Comparison of ENCODE assay signal across 1 cellular context in the genomic region with DNA sequence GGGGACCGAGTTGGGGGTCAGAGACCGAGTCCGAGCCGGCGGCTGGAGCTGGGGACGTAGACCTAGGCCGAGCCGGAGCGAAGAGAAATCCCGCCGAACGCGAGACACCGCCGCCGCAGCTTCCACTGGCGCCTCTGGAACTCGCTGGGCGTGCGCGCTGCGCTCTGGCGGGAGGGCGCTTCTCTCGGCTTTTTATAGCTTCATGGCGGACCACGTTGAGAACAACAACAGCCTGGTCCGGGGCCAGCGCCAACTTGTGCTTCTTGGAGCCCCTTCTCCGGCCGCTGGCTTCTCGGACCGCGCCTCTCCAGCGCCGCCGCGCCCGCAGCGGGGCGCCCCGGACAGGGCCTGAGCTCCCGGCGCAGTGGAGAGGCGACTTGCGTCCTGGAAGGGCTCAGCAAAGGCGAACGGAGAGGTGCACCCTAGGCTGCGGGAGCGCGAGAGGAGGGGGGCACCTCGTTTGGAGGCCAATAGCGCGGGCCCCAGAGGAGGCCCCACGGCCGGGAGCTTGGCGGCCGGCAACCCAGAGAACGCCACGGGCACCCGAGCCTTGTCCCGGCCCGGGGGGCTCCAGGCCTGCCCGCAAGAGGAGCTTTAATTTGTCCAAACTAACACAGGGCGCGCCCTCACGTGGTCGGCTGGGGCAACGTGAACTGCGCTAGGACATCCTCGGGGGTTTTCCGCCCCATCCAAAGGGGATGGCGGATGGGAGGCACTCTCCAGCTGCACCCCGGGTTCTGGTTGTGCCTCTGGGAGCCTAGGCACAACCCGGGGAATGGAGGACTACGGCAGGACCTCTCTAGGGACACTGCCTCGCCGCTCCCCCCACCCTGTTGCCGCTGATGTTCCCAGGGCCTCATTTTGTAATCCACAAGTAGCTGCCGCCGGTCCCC.
TF ChIP-seq lines count a peak whose summit lies in the region.

No MANE protein-coding gene starts in this region.

TF ChIP-seq in GM12878, 131 proteins besides CTCF, POLR2A, EP300 and RAD21 (continued from another document and continues in another):
- TF ChIP-seq, protein P1, sequence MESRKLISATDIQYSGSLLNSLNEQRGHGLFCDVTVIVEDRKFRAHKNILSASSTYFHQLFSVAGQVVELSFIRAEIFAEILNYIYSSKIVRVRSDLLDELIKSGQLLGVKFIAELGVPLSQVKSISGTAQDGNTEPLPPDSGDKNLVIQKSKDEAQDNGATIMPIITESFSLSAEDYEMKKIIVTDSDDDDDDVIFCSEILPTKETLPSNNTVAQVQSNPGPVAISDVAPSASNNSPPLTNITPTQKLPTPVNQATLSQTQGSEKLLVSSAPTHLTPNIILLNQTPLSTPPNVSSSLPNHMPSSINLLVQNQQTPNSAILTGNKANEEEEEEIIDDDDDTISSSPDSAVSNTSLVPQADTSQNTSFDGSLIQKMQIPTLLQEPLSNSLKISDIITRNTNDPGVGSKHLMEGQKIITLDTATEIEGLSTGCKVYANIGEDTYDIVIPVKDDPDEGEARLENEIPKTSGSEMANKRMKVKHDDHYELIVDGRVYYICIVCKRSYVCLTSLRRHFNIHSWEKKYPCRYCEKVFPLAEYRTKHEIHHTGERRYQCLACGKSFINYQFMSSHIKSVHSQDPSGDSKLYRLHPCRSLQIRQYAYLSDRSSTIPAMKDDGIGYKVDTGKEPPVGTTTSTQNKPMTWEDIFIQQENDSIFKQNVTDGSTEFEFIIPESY (IDR thresholded peaks at IDR 0.05) = no peak
- TF ChIP-seq, protein P2, sequence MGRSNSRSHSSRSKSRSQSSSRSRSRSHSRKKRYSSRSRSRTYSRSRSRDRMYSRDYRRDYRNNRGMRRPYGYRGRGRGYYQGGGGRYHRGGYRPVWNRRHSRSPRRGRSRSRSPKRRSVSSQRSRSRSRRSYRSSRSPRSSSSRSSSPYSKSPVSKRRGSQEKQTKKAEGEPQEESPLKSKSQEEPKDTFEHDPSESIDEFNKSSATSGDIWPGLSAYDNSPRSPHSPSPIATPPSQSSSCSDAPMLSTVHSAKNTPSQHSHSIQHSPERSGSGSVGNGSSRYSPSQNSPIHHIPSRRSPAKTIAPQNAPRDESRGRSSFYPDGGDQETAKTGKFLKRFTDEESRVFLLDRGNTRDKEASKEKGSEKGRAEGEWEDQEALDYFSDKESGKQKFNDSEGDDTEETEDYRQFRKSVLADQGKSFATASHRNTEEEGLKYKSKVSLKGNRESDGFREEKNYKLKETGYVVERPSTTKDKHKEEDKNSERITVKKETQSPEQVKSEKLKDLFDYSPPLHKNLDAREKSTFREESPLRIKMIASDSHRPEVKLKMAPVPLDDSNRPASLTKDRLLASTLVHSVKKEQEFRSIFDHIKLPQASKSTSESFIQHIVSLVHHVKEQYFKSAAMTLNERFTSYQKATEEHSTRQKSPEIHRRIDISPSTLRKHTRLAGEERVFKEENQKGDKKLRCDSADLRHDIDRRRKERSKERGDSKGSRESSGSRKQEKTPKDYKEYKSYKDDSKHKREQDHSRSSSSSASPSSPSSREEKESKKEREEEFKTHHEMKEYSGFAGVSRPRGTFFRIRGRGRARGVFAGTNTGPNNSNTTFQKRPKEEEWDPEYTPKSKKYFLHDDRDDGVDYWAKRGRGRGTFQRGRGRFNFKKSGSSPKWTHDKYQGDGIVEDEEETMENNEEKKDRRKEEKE (IDR thresholded peaks at IDR 0.05) = no peak
- TF ChIP-seq, protein P3, sequence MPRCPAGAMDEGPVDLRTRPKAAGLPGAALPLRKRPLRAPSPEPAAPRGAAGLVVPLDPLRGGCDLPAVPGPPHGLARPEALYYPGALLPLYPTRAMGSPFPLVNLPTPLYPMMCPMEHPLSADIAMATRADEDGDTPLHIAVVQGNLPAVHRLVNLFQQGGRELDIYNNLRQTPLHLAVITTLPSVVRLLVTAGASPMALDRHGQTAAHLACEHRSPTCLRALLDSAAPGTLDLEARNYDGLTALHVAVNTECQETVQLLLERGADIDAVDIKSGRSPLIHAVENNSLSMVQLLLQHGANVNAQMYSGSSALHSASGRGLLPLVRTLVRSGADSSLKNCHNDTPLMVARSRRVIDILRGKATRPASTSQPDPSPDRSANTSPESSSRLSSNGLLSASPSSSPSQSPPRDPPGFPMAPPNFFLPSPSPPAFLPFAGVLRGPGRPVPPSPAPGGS (IDR thresholded peaks at IDR 0.05; ENCODE audit: borderline replicate concordance, insufficient read depth, low read depth, low read length, poor library complexity, severe bottlenecking) = no peak
- TF ChIP-seq TARDBP (IDR thresholded peaks at IDR 0.05; ENCODE audit: borderline replicate concordance) (no peak), BCL11A (IDR thresholded peaks at IDR 0.05; ENCODE audit: low read depth, low read length) (no peak), SREBF2 (IDR thresholded peaks at IDR 0.05; ENCODE audit: low read length) (no peak), ZNF207 (IDR thresholded peaks at IDR 0.05; ENCODE audit: borderline replicate concordance) (0 out of 2 replicates have a peak, but pooled peaks have one; percentile 54), JUND (IDR thresholded peaks at IDR 0.05; ENCODE audit: low read depth, low read length) (no peak), RCOR1 (conservative IDR thresholded peaks at IDR 0.05; ENCODE audit: low read depth, low read length) (0 out of 2 replicates have a peak, but pooled peaks have one; percentile 53), IRF4 (IDR thresholded peaks at IDR 0.05; ENCODE audit: low read depth, low read length) (peak; percentile 19; the same call in 1 of the 2 replicates), ETV6 (conservative IDR thresholded peaks at IDR 0.05 in 1 of 2, IDR thresholded peaks at IDR 0.05 in 1 of 2; ENCODE audit: borderline replicate concordance in 1 of 2, low read depth in 1 of 2) (no peak), NR2C2 (IDR thresholded peaks at IDR 0.05; ENCODE audit: borderline replicate concordance, control insufficient read depth, insufficient read length, low read depth) (no peak), CBX3 (IDR thresholded peaks at IDR 0.05; ENCODE audit: borderline replicate concordance, low read depth) (no peak), DPF2 (IDR thresholded peaks at IDR 0.05) (no peak; the same call in 1 of the 2 replicates), SMAD5 (IDR thresholded peaks at IDR 0.05; ENCODE audit: low read depth) (peak; percentile 95), STAT1 (conservative IDR thresholded peaks at IDR 0.05) (no peak), HDAC6 (IDR thresholded peaks at IDR 0.05; ENCODE audit: unreplicated experiment) (peak; percentile 96), CHD4 (IDR thresholded peaks at IDR 0.05) (no peak), ZNF217 (IDR thresholded peaks at IDR 0.05) (no peak), ZNF274 (IDR thresholded peaks at IDR 0.05; ENCODE audit: insufficient read depth, insufficient read length) (no peak), SMARCA5 (IDR thresholded peaks at IDR 0.05) (no peak; the same call in 1 of the 2 replicates), RELA (IDR thresholded peaks at IDR 0.05; ENCODE audit: borderline replicate concordance, partially characterized antibody) (peak; percentile 46), POU2F2 (IDR thresholded peaks at IDR 0.05; ENCODE audit: borderline replicate concordance, low read depth, low read length) (peak; percentile 98), ZZZ3 (IDR thresholded peaks at IDR 0.05; ENCODE audit: control insufficient read depth, insufficient read length, low read depth) (no peak), JUNB (IDR thresholded peaks at IDR 0.05) (no peak), CHD2 (IDR thresholded peaks at IDR 0.05; ENCODE audit: borderline replicate concordance, low read depth, low read length) (peak; percentile 85), EED (IDR thresholded peaks at IDR 0.05; ENCODE audit: low read depth) (no peak), ZBED1 (IDR thresholded peaks at IDR 0.05; ENCODE audit: borderline replicate concordance) (no peak), PAX8 (IDR thresholded peaks at IDR 0.05) (no peak), SIN3A (IDR thresholded peaks at IDR 0.05; ENCODE audit: low read depth, low read length) (peak; percentile 83; the same call in 1 of the 2 replicates), SUZ12 (IDR thresholded peaks at IDR 0.05; ENCODE audit: unreplicated experiment) (no peak), NFIC (IDR thresholded peaks at IDR 0.05; ENCODE audit: low read depth, low read length) (no peak), SIX5 (IDR thresholded peaks at IDR 0.05; ENCODE audit: low read depth, low read length, severe bottlenecking) (no peak), SREBF1 (IDR thresholded peaks at IDR 0.05; ENCODE audit: low read length) (no peak), FOXK2 (IDR thresholded peaks at IDR 0.05) (peak; percentile 96), SPI1 (IDR thresholded peaks at IDR 0.05; ENCODE audit: borderline replicate concordance, insufficient read depth, low read depth, low read length) (no peak), HCFC1 (IDR thresholded peaks at IDR 0.05; ENCODE audit: low read length) (peak; percentile 39; the same call in 1 of the 2 replicates)
- TF ChIP-seq, protein P4, sequence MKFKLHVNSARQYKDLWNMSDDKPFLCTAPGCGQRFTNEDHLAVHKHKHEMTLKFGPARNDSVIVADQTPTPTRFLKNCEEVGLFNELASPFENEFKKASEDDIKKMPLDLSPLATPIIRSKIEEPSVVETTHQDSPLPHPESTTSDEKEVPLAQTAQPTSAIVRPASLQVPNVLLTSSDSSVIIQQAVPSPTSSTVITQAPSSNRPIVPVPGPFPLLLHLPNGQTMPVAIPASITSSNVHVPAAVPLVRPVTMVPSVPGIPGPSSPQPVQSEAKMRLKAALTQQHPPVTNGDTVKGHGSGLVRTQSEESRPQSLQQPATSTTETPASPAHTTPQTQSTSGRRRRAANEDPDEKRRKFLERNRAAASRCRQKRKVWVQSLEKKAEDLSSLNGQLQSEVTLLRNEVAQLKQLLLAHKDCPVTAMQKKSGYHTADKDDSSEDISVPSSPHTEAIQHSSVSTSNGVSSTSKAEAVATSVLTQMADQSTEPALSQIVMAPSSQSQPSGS (IDR thresholded peaks at IDR 0.05; ENCODE audit: low read length) = no peak
- TF ChIP-seq, protein P5, sequence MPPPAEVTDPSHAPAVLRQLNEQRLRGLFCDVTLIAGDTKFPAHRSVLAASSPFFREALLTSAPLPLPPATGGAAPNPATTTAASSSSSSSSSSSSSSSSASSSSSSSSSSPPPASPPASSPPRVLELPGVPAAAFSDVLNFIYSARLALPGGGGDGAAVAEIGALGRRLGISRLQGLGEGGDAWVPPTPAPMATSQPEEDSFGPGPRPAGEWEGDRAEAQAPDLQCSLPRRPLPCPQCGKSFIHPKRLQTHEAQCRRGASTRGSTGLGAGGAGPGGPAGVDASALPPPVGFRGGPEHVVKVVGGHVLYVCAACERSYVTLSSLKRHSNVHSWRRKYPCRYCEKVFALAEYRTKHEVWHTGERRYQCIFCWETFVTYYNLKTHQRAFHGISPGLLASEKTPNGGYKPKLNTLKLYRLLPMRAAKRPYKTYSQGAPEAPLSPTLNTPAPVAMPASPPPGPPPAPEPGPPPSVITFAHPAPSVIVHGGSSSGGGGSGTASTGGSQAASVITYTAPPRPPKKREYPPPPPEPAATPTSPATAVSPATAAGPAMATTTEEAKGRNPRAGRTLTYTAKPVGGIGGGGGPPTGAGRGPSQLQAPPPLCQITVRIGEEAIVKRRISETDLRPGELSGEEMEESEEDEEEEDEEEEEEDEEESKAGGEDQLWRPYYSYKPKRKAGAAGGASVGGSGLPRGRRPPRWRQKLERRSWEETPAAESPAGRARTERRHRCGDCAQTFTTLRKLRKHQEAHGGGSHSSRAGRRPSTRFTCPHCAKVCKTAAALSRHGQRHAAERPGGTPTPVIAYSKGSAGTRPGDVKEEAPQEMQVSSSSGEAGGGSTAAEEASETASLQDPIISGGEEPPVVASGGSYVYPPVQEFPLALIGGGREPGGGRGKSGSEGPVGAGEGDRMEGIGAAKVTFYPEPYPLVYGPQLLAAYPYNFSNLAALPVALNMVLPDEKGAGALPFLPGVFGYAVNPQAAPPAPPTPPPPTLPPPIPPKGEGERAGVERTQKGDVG (CRISPR knock-in tag; IDR thresholded peaks at IDR 0.05) = no peak
- TF ChIP-seq, protein P6, sequence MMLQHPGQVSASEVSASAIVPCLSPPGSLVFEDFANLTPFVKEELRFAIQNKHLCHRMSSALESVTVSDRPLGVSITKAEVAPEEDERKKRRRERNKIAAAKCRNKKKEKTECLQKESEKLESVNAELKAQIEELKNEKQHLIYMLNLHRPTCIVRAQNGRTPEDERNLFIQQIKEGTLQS (IDR thresholded peaks at IDR 0.05; ENCODE audit: borderline replicate concordance, extremely low read depth, low read depth, low read length) = no peak
- TF ChIP-seq, protein P7, sequence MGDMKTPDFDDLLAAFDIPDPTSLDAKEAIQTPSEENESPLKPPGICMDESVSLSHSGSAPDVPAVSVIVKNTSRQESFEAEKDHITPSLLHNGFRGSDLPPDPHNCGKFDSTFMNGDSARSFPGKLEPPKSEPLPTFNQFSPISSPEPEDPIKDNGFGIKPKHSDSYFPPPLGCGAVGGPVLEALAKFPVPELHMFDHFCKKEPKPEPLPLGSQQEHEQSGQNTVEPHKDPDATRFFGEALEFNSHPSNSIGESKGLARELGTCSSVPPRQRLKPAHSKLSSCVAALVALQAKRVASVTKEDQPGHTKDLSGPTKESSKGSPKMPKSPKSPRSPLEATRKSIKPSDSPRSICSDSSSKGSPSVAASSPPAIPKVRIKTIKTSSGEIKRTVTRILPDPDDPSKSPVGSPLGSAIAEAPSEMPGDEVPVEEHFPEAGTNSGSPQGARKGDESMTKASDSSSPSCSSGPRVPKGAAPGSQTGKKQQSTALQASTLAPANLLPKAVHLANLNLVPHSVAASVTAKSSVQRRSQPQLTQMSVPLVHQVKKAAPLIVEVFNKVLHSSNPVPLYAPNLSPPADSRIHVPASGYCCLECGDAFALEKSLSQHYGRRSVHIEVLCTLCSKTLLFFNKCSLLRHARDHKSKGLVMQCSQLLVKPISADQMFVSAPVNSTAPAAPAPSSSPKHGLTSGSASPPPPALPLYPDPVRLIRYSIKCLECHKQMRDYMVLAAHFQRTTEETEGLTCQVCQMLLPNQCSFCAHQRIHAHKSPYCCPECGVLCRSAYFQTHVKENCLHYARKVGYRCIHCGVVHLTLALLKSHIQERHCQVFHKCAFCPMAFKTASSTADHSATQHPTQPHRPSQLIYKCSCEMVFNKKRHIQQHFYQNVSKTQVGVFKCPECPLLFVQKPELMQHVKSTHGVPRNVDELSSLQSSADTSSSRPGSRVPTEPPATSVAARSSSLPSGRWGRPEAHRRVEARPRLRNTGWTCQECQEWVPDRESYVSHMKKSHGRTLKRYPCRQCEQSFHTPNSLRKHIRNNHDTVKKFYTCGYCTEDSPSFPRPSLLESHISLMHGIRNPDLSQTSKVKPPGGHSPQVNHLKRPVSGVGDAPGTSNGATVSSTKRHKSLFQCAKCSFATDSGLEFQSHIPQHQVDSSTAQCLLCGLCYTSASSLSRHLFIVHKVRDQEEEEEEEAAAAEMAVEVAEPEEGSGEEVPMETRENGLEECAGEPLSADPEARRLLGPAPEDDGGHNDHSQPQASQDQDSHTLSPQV (IDR thresholded peaks at IDR 0.05) = no peak
- TF ChIP-seq, protein P8, sequence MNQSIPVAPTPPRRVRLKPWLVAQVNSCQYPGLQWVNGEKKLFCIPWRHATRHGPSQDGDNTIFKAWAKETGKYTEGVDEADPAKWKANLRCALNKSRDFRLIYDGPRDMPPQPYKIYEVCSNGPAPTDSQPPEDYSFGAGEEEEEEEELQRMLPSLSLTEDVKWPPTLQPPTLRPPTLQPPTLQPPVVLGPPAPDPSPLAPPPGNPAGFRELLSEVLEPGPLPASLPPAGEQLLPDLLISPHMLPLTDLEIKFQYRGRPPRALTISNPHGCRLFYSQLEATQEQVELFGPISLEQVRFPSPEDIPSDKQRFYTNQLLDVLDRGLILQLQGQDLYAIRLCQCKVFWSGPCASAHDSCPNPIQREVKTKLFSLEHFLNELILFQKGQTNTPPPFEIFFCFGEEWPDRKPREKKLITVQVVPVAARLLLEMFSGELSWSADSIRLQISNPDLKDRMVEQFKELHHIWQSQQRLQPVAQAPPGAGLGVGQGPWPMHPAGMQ (IDR thresholded peaks at IDR 0.05; ENCODE audit: borderline replicate concordance) = no peak
